ENCODE assay signal across 13 cellular contexts in genomic region chr18:24947521-24948305, GRCh38.
DNase-seq lines count a peak whose midpoint lies in the region; ATAC-seq, FAIRE-seq and TF ChIP-seq lines count a peak whose summit lies in the region.
"Had no signal": no experiment of that assay in that cellular context is flagged by ENCODE, and none has a peak within 500 bp of the region (broad histone marks: within the 10 kb centered on the region; RNA-seq: fewer than 3 reads in every experiment).

No MANE protein-coding gene starts in this region.

- DNase-seq in adipocyte (ENCODE audit: low read depth): peak; percentile 31
- DNase-seq in H1 (ENCODE audit: low read depth in 1 of 2, low spot score in 2 of 2): no peak
- DNase-seq in fibroblast of the conjunctiva (ENCODE audit: low read depth): peak; percentile 22
- no peak for DNase-seq in left ventricle myocardium superior
- no peak for DNase-seq in Kasumi-1 (lab: John Stamatoyannopoulos, UW)
- no peak for DNase-seq in GDM1 (lab: John Stamatoyannopoulos, UW)
- DNase-seq: Caco-2; CD8-positive, alpha-beta memory T cell; GM23248; H7 had no signal

- TF ChIP-seq EP300 in H1 (IDR thresholded peaks at IDR 0.05; ENCODE audit: borderline replicate concordance in 1 of 2, low read depth in 2 of 2, low read length in 2 of 2): no peak

- no peak overlapping the region for H2BK120ac ChIP-seq in H1 (replicated peaks; ENCODE audit: low read depth, low read length)

- H2BK15ac ChIP-seq in H1 (ENCODE audit: low read length): no peak overlapping the region

- no peak overlapping the region for H2AFZ ChIP-seq in H1 (ENCODE audit: low read length)
- H2AFZ ChIP-seq: GM23248 had no signal

- H2AK5ac ChIP-seq in H1 (ENCODE audit: low read depth, low read length): no peak overlapping the region

- H3K4me1 ChIP-seq in adipocyte (ENCODE audit: control insufficient read depth, insufficient read depth, low read length) (no peaks in the 10 kb centered on the region), H1 (replicated peaks in 1 of 4; ENCODE audit: control insufficient read depth in 3 of 4, insufficient read depth in 4 of 4, low read length in 3 of 4) (peaks cover 0 to 4% (median 0%) of the 10 kb centered on the region in 4 experiments; a peak in 2 of 7 replicates)
- H3K4me1 ChIP-seq: A549, Caco-2 had no signal

- no peak overlapping the region for H3K14ac ChIP-seq in H1 (ENCODE audit: insufficient read length)

- no peak overlapping the region for H3K4me2 ChIP-seq in H1 (ENCODE audit: insufficient read depth in 1 of 2, low read depth in 2 of 2, low read length in 2 of 2)
- H3K4me2 ChIP-seq: A549 had no signal

- no peak for TF ChIP-seq POLR2A in H1 (IDR thresholded peaks at IDR 0.05; ENCODE audit: control extremely low read depth in 1 of 2, low read depth in 2 of 2, low read length in 2 of 2)

- 84% methylated on average over 8 of the region's 8 CpGs; no CpG with 5 or more reads in 1 of the 2 experiments for WGBS in H1 (ENCODE audit: extremely low coverage in 1 of 2, insufficient coverage in 1 of 2, insufficient read length in 1 of 2, insufficient replicate concordance in 2 of 2, low coverage in 1 of 2, low lambda C conversion rate in 2 of 2, missing lambda C conversion rate in 1 of 2), 2 experiments

- H2BK5ac ChIP-seq in H1 (ENCODE audit: low read depth, low read length): no peak overlapping the region

- no peaks in the 10 kb centered on the region for H3K79me2 ChIP-seq in H1 (ENCODE audit: control insufficient read depth in 1 of 2, insufficient read depth in 2 of 2, low read length in 2 of 2)

- H3K9me3 ChIP-seq in adipocyte (ENCODE audit: control insufficient read depth, low read length): no peaks in the 10 kb centered on the region
- no peaks in the 10 kb centered on the region for H3K9me3 ChIP-seq in H1 (ENCODE audit: insufficient read depth in 2 of 2, low read depth in 1 of 2, low read length in 1 of 2)
- H3K9me3 ChIP-seq: A549, Caco-2 had no signal

- H4K20me1 ChIP-seq in H1 (replicated peaks in 1 of 2; ENCODE audit: control insufficient read depth in 1 of 2, insufficient read depth in 2 of 2, low read length in 2 of 2): no peaks in the 10 kb centered on the region

- no peak overlapping the region for H4K91ac ChIP-seq in H1 (replicated peaks; ENCODE audit: insufficient read length, low read length)

- CTCF ChIA-PET in H1 (lab: Charles Lee; ENCODE audit: partially characterized antibody): no interaction called here

- H3K9ac ChIP-seq in adipocyte (ENCODE audit: low read length) (no peak overlapping the region), H1 (replicated peaks in 1 of 4; ENCODE audit: extremely low read depth in 1 of 4, low read depth in 3 of 4, low read length in 3 of 4) (no peak overlapping the region)
- H3K9ac ChIP-seq: GM23248 had no signal

- no peak overlapping the region for H3K56ac ChIP-seq in H1 (replicated peaks; ENCODE audit: insufficient read length, low read depth, low read length)

- no peak overlapping the region for H2BK12ac ChIP-seq in H1 (ENCODE audit: low read depth, low read length)

- H3K23ac ChIP-seq in H1 (ENCODE audit: insufficient read length): no peak overlapping the region

- ATAC-seq in left ventricle myocardium superior (peak; percentile 92), GM21529 (IDR thresholded peaks at IDR 0.05; ENCODE audit: unreplicated experiment) (no peak), GM19023 (IDR thresholded peaks at IDR 0.05; ENCODE audit: unreplicated experiment) (no peak)
- ATAC-seq: A549 had no signal

- POLR2A ChIA-PET in H1 (lab: Charles Lee; ENCODE audit: partially characterized antibody): no interaction called here

- no peak for TF ChIP-seq RAD21 in H1 (IDR thresholded peaks at IDR 0.05 in 1 of 2, conservative IDR thresholded peaks at IDR 0.05 in 1 of 2; ENCODE audit: low read depth in 2 of 2, low read length in 2 of 2)

- intact Hi-C loops in left ventricle myocardium superior (cut with micrococcal nuclease): no loop called here

- H3K23me2 ChIP-seq in H1 (ENCODE audit: low read depth, low read length): no peaks in the 10 kb centered on the region

- no peak overlapping the region for H3K4ac ChIP-seq in H1 (replicated peaks; ENCODE audit: insufficient read length, low read depth, low read length)

- H4K5ac ChIP-seq in H1 (ENCODE audit: insufficient read length, low read depth, low read length): no peak overlapping the region

- H2BK20ac ChIP-seq in H1 (ENCODE audit: low read length): no peak overlapping the region

- no peak overlapping the region for H3K27ac ChIP-seq in H1 (ENCODE audit: low read depth, low read length)
- H3K27ac ChIP-seq: A549, GM23248 had no signal

- TF ChIP-seq CTCF in H1 (IDR thresholded peaks at IDR 0.05; ENCODE audit: control extremely low read depth in 1 of 3, insufficient read depth in 1 of 3, low read depth in 1 of 3, low read length in 3 of 3): no peak

- no peak for FAIRE-seq in H1 (lab: Jason Lieb, UNC)
- FAIRE-seq: A549 had no signal

- no peaks in the 10 kb centered on the region for H3K36me3 ChIP-seq in adipocyte (ENCODE audit: control insufficient read depth, insufficient read depth, low read length, severe bottlenecking)
- H3K36me3 ChIP-seq in H1 (ENCODE audit: control insufficient read depth in 2 of 4, insufficient read depth in 4 of 4, low read length in 3 of 4): no peaks in the 10 kb centered on the region

- no peaks in the 10 kb centered on the region for H3K27me3 ChIP-seq in adipocyte (replicated peaks; ENCODE audit: control insufficient read depth, insufficient read depth, low read length)
- peaks cover 0 to 8% (median 2%) of the 10 kb centered on the region in 4 experiments; a peak in 3 of 7 replicates for H3K27me3 ChIP-seq in H1 (replicated peaks in 1 of 4; ENCODE audit: control insufficient read depth in 3 of 4, extremely low read depth in 1 of 4, insufficient read depth in 3 of 4, low read length in 3 of 4)

- no peak overlapping the region for H3K4me3 ChIP-seq in adipocyte (ENCODE audit: low read length)
- H3K4me3 ChIP-seq in H1 (ENCODE audit: extremely low read depth in 1 of 4, insufficient read depth in 2 of 4, low read depth in 3 of 4, low read length in 4 of 4): no peak overlapping the region
- H3K4me3 ChIP-seq: A549, GM23248 had no signal

- H4K8ac ChIP-seq in H1 (ENCODE audit: extremely low read depth, insufficient read depth, low read length): no peak overlapping the region

- H3K18ac ChIP-seq in H1 (ENCODE audit: extremely low read depth, low read length): no peak overlapping the region

- H3K79me1 ChIP-seq in H1 (ENCODE audit: low read depth, low read length): no peaks in the 10 kb centered on the region

TF ChIP-seq in H1, 55 proteins besides CTCF, POLR2A, EP300 and RAD21:
- TF ChIP-seq CEBPB (IDR thresholded peaks at IDR 0.05; ENCODE audit: low read depth, low read length): peak; percentile 44; the same call in 1 of the 2 replicates
- no peak for TF ChIP-seq SIRT6 (IDR thresholded peaks at IDR 0.05; ENCODE audit: low read length)
TF ChIP-seq in H1: peak in this region for 1.

Comparison
In these comparisons a context has a peak if more than half of its experiments do, and no peak if none do; other contexts are left out.
1. DNase-seq: peak in adipocyte (single experiment) and fibroblast of the conjunctiva (single experiment); none in H1 (0 of 2), left ventricle myocardium superior (single experiment), Kasumi-1 (0 of 2) and GDM1 (single experiment).